ENCODE assay signal across 34 cellular contexts in genomic region chr1:227272428-227272827, GRCh38. TPM values are rescaled to one million over a fixed set of nuclear protein-coding genes. Genes with fewer than 3 reads are reported as not detected.
DNase-seq lines count a peak whose midpoint lies in the region; ATAC-seq, FAIRE-seq and TF ChIP-seq lines count a peak whose summit lies in the region.
"Had no signal": no experiment of that assay in that cellular context is flagged by ENCODE, and none has a peak within 500 bp of the region (broad histone marks: within the 10 kb centered on the region; RNA-seq: fewer than 3 reads in every experiment).

No MANE protein-coding gene starts in this region.

- TF ChIP-seq EP300 in HepG2 (IDR thresholded peaks at IDR 0.05; ENCODE audit: low read depth in 2 of 2, low read length in 2 of 2) (no peak), HepG2 (CRISPR knock-in tag; IDR thresholded peaks at IDR 0.05; ENCODE audit: borderline replicate concordance) (no peak), K562 (IDR thresholded peaks at IDR 0.05; ENCODE audit: low read length) (no peak)

- in situ Hi-C loops in HepG2 (cut with HindIII; ENCODE audit: extremely low pct_ligation_motif_present, low pct_unique_long_range_greater_than_20kb) (no loop called here), K562 (cut with MboI) (no loop called here)

- H4K20me1 ChIP-seq in HepG2 (ENCODE audit: insufficient read depth, low read length) (peaks cover 15% of the 10 kb centered on the region; the same call in 1 of the 2 replicates), K562 (replicated peaks; ENCODE audit: control insufficient read depth, insufficient read depth, low read length) (no peaks in the 10 kb centered on the region; the same call in 1 of the 2 replicates)
- H4K20me1 ChIP-seq: BLaER1 had no signal

- H3K4me3 ChIP-seq in HepG2 (replicated peaks in 1 of 3; ENCODE audit: insufficient read depth in 1 of 3, low read depth in 2 of 3, low read length in 3 of 3) (no peak overlapping the region), right lobe of liver (no peak overlapping the region), K562 (no peak overlapping the region)
- H3K4me3 ChIP-seq: A549; BLaER1; BLaER1 treated with 17β-estradiol and CSF1 and Interleukin-3, amounts not matched to agents 10 nM and 100 nM had no signal

- H2AFZ ChIP-seq in HepG2 (ENCODE audit: low read length) = no peak overlapping the region
- no peak overlapping the region for H2AFZ ChIP-seq in K562 (ENCODE audit: low read depth, low read length)

- no peak overlapping the region for H3K9ac ChIP-seq in HepG2 (ENCODE audit: insufficient read depth, low read depth, low read length)
- H3K9ac ChIP-seq in K562 (ENCODE audit: insufficient read depth in 1 of 2, low read depth in 2 of 2, low read length in 2 of 2) = no peak overlapping the region
- H3K9ac ChIP-seq: BLaER1; BLaER1 treated with 17β-estradiol and CSF1 and Interleukin-3, amounts not matched to agents 10 nM and 100 nM had no signal

- H3K79me2 ChIP-seq in HepG2 (ENCODE audit: insufficient read depth, low read length) = peaks cover 12% of the 10 kb centered on the region
- peaks cover 80% of the 10 kb centered on the region for H3K79me2 ChIP-seq in K562 (ENCODE audit: control insufficient read depth, insufficient read depth, low read length)

- H3K27me3 ChIP-seq in HepG2 (ENCODE audit: control insufficient read depth in 1 of 2, insufficient read depth in 2 of 2, low read length in 2 of 2) (no peaks in the 10 kb centered on the region), right lobe of liver (no peaks in the 10 kb centered on the region), K562 (ENCODE audit: control insufficient read depth in 2 of 2, insufficient read depth in 2 of 2, low read length in 2 of 2) (no peaks in the 10 kb centered on the region)
- H3K27me3 ChIP-seq: BE2C; BLaER1; BLaER1 treated with 17β-estradiol and CSF1 and Interleukin-3, amounts not matched to agents 10 nM and 100 nM had no signal

- H3K4me1 ChIP-seq in HepG2 (ENCODE audit: insufficient read depth, low read length) (peaks cover 18% of the 10 kb centered on the region), right lobe of liver (peaks cover 0 to 9% (median 5%) of the 10 kb centered on the region in 4 donors), K562 (replicated peaks in 1 of 2; ENCODE audit: control insufficient read depth in 2 of 2, insufficient read depth in 2 of 2, low read length in 2 of 2) (no peaks in the 10 kb centered on the region; a peak in 1 of 5 replicates)
- H3K4me1 ChIP-seq: BLaER1; BLaER1 treated with 17β-estradiol and CSF1 and Interleukin-3, amounts not matched to agents 10 nM and 100 nM; Caco-2 had no signal

- peaks cover 3% of the 10 kb centered on the region for H3K36me3 Mint-ChIP-seq in type B pancreatic cell
- H3K36me3 Mint-ChIP-seq: CD14-positive monocyte; CD4-positive, alpha-beta memory T cell; CD4-positive, CD25-positive, alpha-beta regulatory T cell; CD8-positive, alpha-beta memory T cell; CD8-positive, alpha-beta T cell had no signal

- TF ChIP-seq RAD21 in HepG2 (CRISPR knock-in tag; IDR thresholded peaks at IDR 0.05) (no peak), K562 (CRISPR knock-in tag; conservative IDR thresholded peaks at IDR 0.05 in 1 of 2, IDR thresholded peaks at IDR 0.05 in 1 of 2) (no peak)

- H3K36me3 ChIP-seq in HepG2 (replicated peaks in 1 of 2; ENCODE audit: control insufficient read depth in 1 of 2, insufficient read depth in 2 of 2, low read length in 2 of 2) (no peaks in the 10 kb centered on the region), right lobe of liver (no peaks in the 10 kb centered on the region), K562 (ENCODE audit: control insufficient read depth, insufficient read depth, low read length) (no peaks in the 10 kb centered on the region)
- H3K36me3 ChIP-seq: BE2C; BLaER1; BLaER1 treated with 17β-estradiol and CSF1 and Interleukin-3, amounts not matched to agents 10 nM and 100 nM had no signal

- peaks cover 5% of the 10 kb centered on the region for H3K9me3 Mint-ChIP-seq in type B pancreatic cell

- TF ChIP-seq CTCF in HepG2 (CRISPR knock-in tag; IDR thresholded peaks at IDR 0.05) (no peak), right lobe of liver (IDR thresholded peaks at IDR 0.05) (no peak), K562 (IDR thresholded peaks at IDR 0.05 in 2 of 3, conservative IDR thresholded peaks at IDR 0.05 in 1 of 3; ENCODE audit: insufficient read depth in 2 of 3, low read depth in 1 of 3, low read length in 3 of 3) (no peak), GM10266 (IDR thresholded peaks at IDR 0.05; ENCODE audit: control insufficient read depth, insufficient read depth, low read depth, missing control alignments) (no peak), type B pancreatic cell (conservative IDR thresholded peaks at IDR 0.05) (no peak)

- no peaks in the 10 kb centered on the region for H3K4me1 Mint-ChIP-seq in type B pancreatic cell (ENCODE audit: unreplicated experiment)
- H3K4me1 Mint-ChIP-seq: B cell; CD14-positive monocyte; CD4-positive, alpha-beta memory T cell; CD4-positive, CD25-positive, alpha-beta regulatory T cell; CD8-positive, alpha-beta memory T cell had no signal

- DNase-seq in HepG2 (ENCODE audit: low spot score) = no peak
- no peak for DNase-seq in right lobe of liver
- DNase-seq in K562 (ENCODE audit: extremely low read depth in 1 of 4, low spot score in 3 of 4) = no peak
- no peak for DNase-seq in GM10266 (ENCODE audit: extremely low spot score)
- DNase-seq in type B pancreatic cell (ENCODE audit: extremely low spot score, unreplicated experiment) = no peak
- DNase-seq: 8988T; ACHN; AML-193; BE2C; C1 segment of cervical spinal cord; Caco-2; Calu3; CD4-positive, alpha-beta memory T cell; CD4-positive, alpha-beta T cell; CD4-positive, CD25-positive, alpha-beta regulatory T cell; CD8-positive, alpha-beta memory T cell; CD8-positive, alpha-beta T cell; COR-L47; DMS 273 treated with DMSO at 0.1 percent for 48 hours; DMS153; DMS53; DMS79; DMS79 treated with DMSO at 0.1 percent for 48 hours; DND-41; EL had no signal

- POLR2A ChIA-PET in HepG2 (lab: Yijun Ruan, JAX) (no interaction called here), K562 (lab: Yijun Ruan, JAX) (no interaction called here)

- TF ChIP-seq POLR2A in HepG2 (IDR thresholded peaks at IDR 0.05; ENCODE audit: insufficient read depth in 1 of 2, low read depth in 2 of 2, low read length in 2 of 2) (no peak), right lobe of liver (IDR thresholded peaks at IDR 0.05) (no peak), K562 (conservative IDR thresholded peaks at IDR 0.05) (no peak)

- H3K9me1 ChIP-seq in K562 (ENCODE audit: control insufficient read depth, insufficient read depth, low read length) = no peaks in the 10 kb centered on the region

- FAIRE-seq in HepG2 (lab: Jason Lieb, UNC) (no peak), TTC549 (lab: Jason Lieb, UNC) (peak; percentile 53), K562 (lab: Jason Lieb, UNC) (no peak)
- FAIRE-seq: A549, D721Med had no signal

- BruUV-seq in HepG2 (replicated peaks; lab: Mats Ljungman, UMichigan) (no TSS peak), K562 (replicated peaks; lab: Mats Ljungman, UMichigan) (no TSS peak)

- no peak overlapping the region for H3K4me3 Mint-ChIP-seq in type B pancreatic cell
- H3K4me3 Mint-ChIP-seq: B cell; CD14-positive monocyte; CD4-positive, alpha-beta memory T cell; CD4-positive, alpha-beta T cell; CD4-positive, CD25-positive, alpha-beta regulatory T cell; CD8-positive, alpha-beta memory T cell; CD8-positive, alpha-beta T cell had no signal

- ATAC-seq in HepG2 (no peak), right lobe of liver (no peak), K562 (no peak)
- ATAC-seq: A549; CD8-positive, alpha-beta T cell had no signal

- CTCF ChIA-PET in HepG2 (lab: Yijun Ruan, JAX; ENCODE audit: low intra/inter-chr PET ratio, low total read pairs) (no interaction called here), K562 (lab: Yijun Ruan, JAX; ENCODE audit: low intra/inter-chr PET ratio) (no interaction called here)

- no peaks in the 10 kb centered on the region for H3K9me3 ChIP-seq in HepG2 (ENCODE audit: low read length)
- no peaks in the 10 kb centered on the region for H3K9me3 ChIP-seq in right lobe of liver
- H3K9me3 ChIP-seq in K562 (replicated peaks; ENCODE audit: control insufficient read depth, insufficient read depth, low read depth, low read length) = no peaks in the 10 kb centered on the region
- H3K9me3 ChIP-seq: A549, BE2C, Caco-2 had no signal

- intact Hi-C loops in HepG2 (cut with micrococcal nuclease; ENCODE audit: unreplicated experiment) = no loop called here
- intact Hi-C loops in right lobe of liver (cut with DNase I) = no loop called here
- intact Hi-C loops in K562 (cut with micrococcal nuclease) = no loop called here

- H3K4me2 ChIP-seq in HepG2 (ENCODE audit: low read depth, low read length) (no peak overlapping the region), K562 (ENCODE audit: insufficient read depth, low read length) (no peak overlapping the region)
- H3K4me2 ChIP-seq: A549; BLaER1; BLaER1 treated with 17β-estradiol and CSF1 and Interleukin-3, amounts not matched to agents 10 nM and 100 nM had no signal

- no peak overlapping the region for H3K27ac Mint-ChIP-seq in type B pancreatic cell
- H3K27ac Mint-ChIP-seq: B cell; CD14-positive monocyte; CD4-positive, alpha-beta memory T cell; CD4-positive, alpha-beta T cell; CD4-positive, CD25-positive, alpha-beta regulatory T cell; CD8-positive, alpha-beta memory T cell; CD8-positive, alpha-beta T cell had no signal

- H3K27me3 Mint-ChIP-seq in type B pancreatic cell = no peaks in the 10 kb centered on the region

- H3K27ac ChIP-seq in HepG2 (ENCODE audit: extremely low read length, insufficient read depth, low read length) (no peak overlapping the region), right lobe of liver (no peak overlapping the region), K562 (ENCODE audit: extremely low read depth, low read depth, low read length) (no peak overlapping the region)
- H3K27ac ChIP-seq: 22Rv1; A549; BLaER1; BLaER1 treated with 17β-estradiol and CSF1 and Interleukin-3, amounts not matched to agents 10 nM and 100 nM; C4-2B had no signal

RNA-seq across cellular contexts. Expression of gene CDC42BPA, which starts 45.9 kb away (rescaled TPM):
- total RNA-seq in HepG2 (2016; rRNA removed; fragmentation: Illumina TruSeq; extraction: Trizol) (15.4 and 16.0 TPM in 2 replicates), right lobe of liver (10 to 100 TPM; 11.4 to 35.0 (median 22.2) TPM), K562 (2014; rRNA removed) (41.1 and 57.4 TPM in 2 replicates), K562 (2014; rRNA removed; fragmentation: Illumina TruSeq; extraction: Trizol) (69.8 and 76.9 TPM in 2 replicates), K562 (2015; rRNA removed; fragmentation: Illumina TruSeq; extraction: Trizol) (73.9 and 77.5 TPM in 2 replicates), K562 (2021) (49.8 and 54.9 TPM in 2 replicates), type B pancreatic cell (ENCODE audit: low replicate concordance) (18.5 and 33.8 TPM in 2 replicates)
- total RNA-seq in HepG2 (2016; cell fraction: cytosol; rRNA removed; fragmentation: Illumina TruSeq; extraction: Trizol; ENCODE audit: low read depth) = 14.9 and 18.1 TPM in 2 replicates
- 13.8 and 15.4 TPM in 2 replicates for total RNA-seq in HepG2 (2016; cell fraction: insoluble cytoplasmic fraction; rRNA removed; fragmentation: Illumina TruSeq; extraction: Trizol)
- 11.4 and 14.7 TPM in 2 replicates for total RNA-seq in HepG2 (2016; cell fraction: membrane; rRNA removed; fragmentation: Illumina TruSeq; extraction: Trizol)
- 31.5 and 36.1 TPM in 2 replicates for total RNA-seq in HepG2 (2016; cell fraction: nucleus; rRNA removed; fragmentation: Illumina TruSeq; extraction: Trizol)
- polyA plus RNA-seq in HepG2 (2011; rRNA removed) (6.5 and 7.4 TPM in 2 replicates), K562 (2011; rRNA removed) (27.7 and 44.1 TPM in 2 replicates), K562 (2014; fragmentation: Illumina TruSeq; extraction: Trizol) (31.6 and 34.5 TPM in 2 replicates), K562 (2014; fragmentation: Nextera tagmentation; extraction: Ambion mirVana) (10 to 100 TPM in 1 of 2 experiments, 1 to 10 TPM in 1; 8.0 to 52.1 TPM), K562 (2014; rRNA removed) (27.0 and 27.4 TPM in 2 replicates)
- 3.2 and 5.4 TPM in 2 replicates for polyA plus RNA-seq in HepG2 (2011; cell fraction: cytosol; rRNA removed)
- 7.2 and 9.9 TPM in 2 replicates for polyA plus RNA-seq in HepG2 (2011; cell fraction: nucleus; rRNA removed)
- polyA plus RNA-seq in HepG2 (2012) = 9.5 and 12.2 TPM in 2 replicates
- 0.61 and 0.69 TPM in 2 replicates for polyA plus RNA-seq in HepG2 (2016; cell fraction: cytosol; fragmentation: Illumina TruSeq; extraction: Trizol; ENCODE audit: low read depth)
- 7.5 and 8.2 TPM in 2 replicates for polyA plus RNA-seq in HepG2 (2016; cell fraction: insoluble cytoplasmic fraction; fragmentation: Illumina TruSeq; extraction: Trizol; ENCODE audit: low read depth)
- 1.8 and 2.2 TPM in 2 replicates for polyA plus RNA-seq in HepG2 (2016; cell fraction: membrane; fragmentation: Illumina TruSeq; extraction: Trizol; ENCODE audit: low read depth)
- 8.1 and 9.4 TPM in 2 replicates for polyA plus RNA-seq in HepG2 (2016; cell fraction: nucleus; fragmentation: Illumina TruSeq; extraction: Trizol; ENCODE audit: insufficient read depth, low read depth)
- 17.7 and 19.2 TPM in 2 replicates for polyA minus RNA-seq in HepG2 (2011; rRNA and poly(A)+ RNA removed; ENCODE audit: low replicate concordance)
- 12.0 and 17.0 TPM in 2 replicates for polyA minus RNA-seq in HepG2 (2011; cell fraction: cytosol; rRNA and poly(A)+ RNA removed)
- 119 and 124 TPM in 2 replicates for polyA minus RNA-seq in HepG2 (2011; cell fraction: nucleus; rRNA and poly(A)+ RNA removed)
- total RNA-seq in K562 (2011; cell fraction: chromatin; rRNA removed; ENCODE audit: low replicate concordance) = 57.9 and 301 TPM in 2 replicates
- 30.5 and 47.2 TPM in 2 replicates for total RNA-seq in K562 (2011; cell fraction: nucleolus; rRNA removed)
- 88.9 and 189 TPM in 2 replicates for total RNA-seq in K562 (2011; cell fraction: nucleoplasm; rRNA removed)
- 16.9 and 17.7 TPM in 2 replicates for polyA plus RNA-seq in K562 (2011; cell fraction: cytosol; rRNA removed)
- polyA plus RNA-seq in K562 (2011; cell fraction: nucleus; rRNA removed) = 29.4 and 39.0 TPM in 2 replicates
- polyA plus RNA-seq in K562 (2012) = 25.7 and 29.0 TPM in 2 replicates
- polyA minus RNA-seq in K562 (2011; rRNA and poly(A)+ RNA removed) = 164 and 196 TPM in 2 replicates
- polyA minus RNA-seq in K562 (2011; cell fraction: cytosol; rRNA and poly(A)+ RNA removed) = 34.5 and 62.7 TPM in 2 replicates
- polyA minus RNA-seq in K562 (2011; cell fraction: nucleus; rRNA and poly(A)+ RNA removed) = 138 and 164 TPM in 2 replicates
- polyA plus RNA-seq: CD4-positive, alpha-beta memory T cell had no signal

Comparison
In these comparisons a context has a peak if more than half of its experiments do, and no peak if none do; other contexts are left out.
1. Of the 241 proteins assayed by ChIP-seq in both HepG2 and K562: peak only in HepG2: none; only in K562: none; in both: ZNF121; in neither: 240.